Comparison of ENCODE assay signal across 11 cellular contexts in the genomic region with DNA sequence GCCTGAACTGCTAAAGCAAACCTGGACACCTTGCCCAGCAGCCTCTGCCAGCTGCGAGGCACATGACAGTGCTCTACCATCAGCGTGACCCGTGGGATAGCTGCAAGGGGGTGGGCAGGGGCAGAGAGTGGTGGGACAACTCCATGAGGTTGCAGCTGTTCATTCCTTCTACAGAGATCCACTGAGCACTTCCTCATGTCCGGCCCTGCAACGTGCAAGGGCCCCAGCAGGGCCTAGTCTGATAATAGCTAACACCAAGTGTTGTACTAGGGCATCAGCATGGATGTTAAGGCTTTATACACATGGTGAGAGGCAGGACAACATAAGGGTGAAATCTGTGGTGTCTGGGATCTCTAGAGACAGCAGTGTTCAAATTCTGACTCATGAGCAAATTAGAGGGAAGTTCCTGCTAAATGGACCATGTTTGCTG. TPM values are rescaled to one million over a fixed set of nuclear protein-coding genes. Genes with fewer than 3 reads are reported as not detected.
DNase-seq lines count a peak whose midpoint lies in the region; ATAC-seq and TF ChIP-seq lines count a peak whose summit lies in the region.
"Had no signal": no experiment of that assay in that cellular context is flagged by ENCODE, and none has a peak within 500 bp of the region (broad histone marks: within the 10 kb centered on the region; RNA-seq: fewer than 3 reads in every experiment).

No MANE protein-coding gene starts in this region.

- peak; percentile 4 for DNase-seq in Ammon's horn (ENCODE audit: low spot score)
- peak; percentile 28 for DNase-seq in NCI-H446 treated with DMSO at 0.1 percent for 48 hours (lab: John Stamatoyannopoulos, UW)
- DNase-seq in right cardiac atrium = peak in 1 of 3 donors; percentile 55
- DNase-seq in T-cell = no peak
- DNase-seq in activated CD8-positive, alpha-beta memory T cell treated with anti-CD3 and anti-CD28 coated beads for 24 hours = no peak
- no peak for DNase-seq in WTC11 (ENCODE audit: low spot score)
- DNase-seq: AML-193, dorsolateral prefrontal cortex, psoas muscle had no signal

- H3K27me3 ChIP-seq in right cardiac atrium (ENCODE audit: control insufficient read depth, insufficient read depth) = no peaks in the 10 kb centered on the region
- H3K27me3 ChIP-seq: dorsolateral prefrontal cortex had no signal

- H3K27ac Mint-ChIP-seq in T-cell (no peak overlapping the region), WTC11 (no peak overlapping the region)

- TF ChIP-seq CTCF in WTC11 (IDR thresholded peaks at IDR 0.05) = no peak

- POLR2A ChIA-PET in T-cell (lab: Charles Lee) = no interaction called here
- POLR2A ChIA-PET in WTC11 (lab: Charles Lee) = no interaction called here

- H3K27me3 Mint-ChIP-seq in T-cell = no peaks in the 10 kb centered on the region
- no peaks in the 10 kb centered on the region for H3K27me3 Mint-ChIP-seq in WTC11 (ENCODE audit: low read depth)

- intact Hi-C loops in right cardiac atrium (cut with DNase I) = no loop called here

- CTCF ChIA-PET in T-cell (lab: Charles Lee) = interaction anchor here (0.7 to 1.3 kb wide), 2 partner anchors 10 to 188 kb away, joined by 3 read pairs; no protein-coding TSS in a partner anchor
- CTCF ChIA-PET in WTC11 (lab: Charles Lee) = interaction anchor here (1.2 to 2.8 kb wide), 2 partner anchors 100 to 188 kb away, joined by 3 to 9 read pairs; no protein-coding TSS in a partner anchor

- no peaks in the 10 kb centered on the region for H3K9me3 ChIP-seq in right cardiac atrium (ENCODE audit: control insufficient read depth, low read length)
- H3K9me3 ChIP-seq: psoas muscle had no signal

- peak overlapping the region; percentile 9 for H3K27ac ChIP-seq in right cardiac atrium (ENCODE audit: low read length)
- H3K27ac ChIP-seq: psoas muscle had no signal

- H3K9me3 Mint-ChIP-seq in T-cell (no peaks in the 10 kb centered on the region), WTC11 (no peaks in the 10 kb centered on the region)

- H3K4me1 Mint-ChIP-seq in T-cell (peaks cover 39 to 46% (median 44%) of the 10 kb centered on the region in 3 donors), WTC11 (peaks cover 15% of the 10 kb centered on the region)

- H3K4me3 Mint-ChIP-seq in T-cell = no peak overlapping the region
- H3K4me3 Mint-ChIP-seq in WTC11 = no peak overlapping the region

- 33% methylated on average over 5 of the region's 5 CpGs for WGBS in right cardiac atrium

- H3K36me3 Mint-ChIP-seq in T-cell (peaks cover 13% of the 10 kb centered on the region), WTC11 (no peaks in the 10 kb centered on the region)

- peaks cover 23% of the 10 kb centered on the region for H3K4me1 ChIP-seq in right cardiac atrium (ENCODE audit: control insufficient read depth, insufficient read depth, low read length)

- ATAC-seq in GM19463 (IDR thresholded peaks at IDR 0.05; ENCODE audit: unreplicated experiment) (peak; percentile 55), right cardiac atrium (peak in 1 of 2 donors; percentile 9), GM21576 (IDR thresholded peaks at IDR 0.05; ENCODE audit: unreplicated experiment) (no peak), T-cell (replicated peaks in 1 of 4) (no peak), WTC11 (no peak)

- H3K4me3 ChIP-seq in right cardiac atrium (ENCODE audit: low read length) = no peak overlapping the region
- H3K4me3 ChIP-seq: dorsolateral prefrontal cortex, psoas muscle had no signal

TF ChIP-seq in WTC11, 78 proteins besides CTCF, POLR2A, EP300 and RAD21 (continues in another document):
- TF ChIP-seq ZNF671 (CRISPR knock-in tag; IDR thresholded peaks at IDR 0.05) = no peak
- TF ChIP-seq, protein P1, sequence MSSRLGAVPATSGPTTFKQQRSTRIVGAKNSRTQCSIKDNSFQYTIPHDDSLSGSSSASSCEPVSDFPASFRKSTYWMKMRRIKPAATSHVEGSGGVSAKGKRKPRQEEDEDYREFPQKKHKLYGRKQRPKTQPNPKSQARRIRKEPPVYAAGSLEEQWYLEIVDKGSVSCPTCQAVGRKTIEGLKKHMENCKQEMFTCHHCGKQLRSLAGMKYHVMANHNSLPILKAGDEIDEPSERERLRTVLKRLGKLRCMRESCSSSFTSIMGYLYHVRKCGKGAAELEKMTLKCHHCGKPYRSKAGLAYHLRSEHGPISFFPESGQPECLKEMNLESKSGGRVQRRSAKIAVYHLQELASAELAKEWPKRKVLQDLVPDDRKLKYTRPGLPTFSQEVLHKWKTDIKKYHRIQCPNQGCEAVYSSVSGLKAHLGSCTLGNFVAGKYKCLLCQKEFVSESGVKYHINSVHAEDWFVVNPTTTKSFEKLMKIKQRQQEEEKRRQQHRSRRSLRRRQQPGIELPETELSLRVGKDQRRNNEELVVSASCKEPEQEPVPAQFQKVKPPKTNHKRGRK (CRISPR knock-in tag; IDR thresholded peaks at IDR 0.05; ENCODE audit: borderline replicate concordance) = no peak
- TF ChIP-seq SP1 (CRISPR knock-in tag; conservative IDR thresholded peaks at IDR 0.05) = no peak
- TF ChIP-seq ARID4B (CRISPR knock-in tag; IDR thresholded peaks at IDR 0.05; ENCODE audit: borderline replicate concordance) = no peak
- TF ChIP-seq ZNF138 (CRISPR knock-in tag; conservative IDR thresholded peaks at IDR 0.05) = no peak
- TF ChIP-seq ETV6 (CRISPR knock-in tag; IDR thresholded peaks at IDR 0.05) = no peak
- no peak for TF ChIP-seq NR2C2 (CRISPR knock-in tag; IDR thresholded peaks at IDR 0.05)
- TF ChIP-seq PRRX2 (CRISPR knock-in tag; IDR thresholded peaks at IDR 0.05) = no peak
- TF ChIP-seq, protein P2, sequence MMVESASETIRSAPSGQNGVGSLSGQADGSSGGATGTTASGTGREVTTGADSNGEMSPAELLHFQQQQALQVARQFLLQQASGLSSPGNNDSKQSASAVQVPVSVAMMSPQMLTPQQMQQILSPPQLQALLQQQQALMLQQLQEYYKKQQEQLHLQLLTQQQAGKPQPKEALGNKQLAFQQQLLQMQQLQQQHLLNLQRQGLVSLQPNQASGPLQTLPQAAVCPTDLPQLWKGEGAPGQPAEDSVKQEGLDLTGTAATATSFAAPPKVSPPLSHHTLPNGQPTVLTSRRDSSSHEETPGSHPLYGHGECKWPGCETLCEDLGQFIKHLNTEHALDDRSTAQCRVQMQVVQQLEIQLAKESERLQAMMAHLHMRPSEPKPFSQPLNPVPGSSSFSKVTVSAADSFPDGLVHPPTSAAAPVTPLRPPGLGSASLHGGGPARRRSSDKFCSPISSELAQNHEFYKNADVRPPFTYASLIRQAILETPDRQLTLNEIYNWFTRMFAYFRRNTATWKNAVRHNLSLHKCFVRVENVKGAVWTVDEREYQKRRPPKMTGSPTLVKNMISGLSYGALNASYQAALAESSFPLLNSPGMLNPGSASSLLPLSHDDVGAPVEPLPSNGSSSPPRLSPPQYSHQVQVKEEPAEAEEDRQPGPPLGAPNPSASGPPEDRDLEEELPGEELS (CRISPR knock-in tag; IDR thresholded peaks at IDR 0.05) = no peak
- TF ChIP-seq ZNF396 (CRISPR knock-in tag; IDR thresholded peaks at IDR 0.05; ENCODE audit: borderline replicate concordance) = no peak
- no peak for TF ChIP-seq TCF7 (CRISPR knock-in tag; IDR thresholded peaks at IDR 0.05; ENCODE audit: low read depth)
- TF ChIP-seq ZNF423 (CRISPR knock-in tag; IDR thresholded peaks at IDR 0.05) = no peak
- TF ChIP-seq FOXP1 (CRISPR knock-in tag; IDR thresholded peaks at IDR 0.05; ENCODE audit: borderline replicate concordance) = no peak
- TF ChIP-seq SMAD4 (CRISPR knock-in tag; IDR thresholded peaks at IDR 0.05) = no peak
- TF ChIP-seq, protein P3, sequence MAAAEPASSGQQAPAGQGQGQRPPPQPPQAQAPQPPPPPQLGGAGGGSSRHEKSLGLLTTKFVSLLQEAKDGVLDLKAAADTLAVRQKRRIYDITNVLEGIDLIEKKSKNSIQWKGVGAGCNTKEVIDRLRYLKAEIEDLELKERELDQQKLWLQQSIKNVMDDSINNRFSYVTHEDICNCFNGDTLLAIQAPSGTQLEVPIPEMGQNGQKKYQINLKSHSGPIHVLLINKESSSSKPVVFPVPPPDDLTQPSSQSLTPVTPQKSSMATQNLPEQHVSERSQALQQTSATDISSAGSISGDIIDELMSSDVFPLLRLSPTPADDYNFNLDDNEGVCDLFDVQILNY (CRISPR knock-in tag; IDR thresholded peaks at IDR 0.05) = no peak
- no peak for TF ChIP-seq NFYB (CRISPR knock-in tag; conservative IDR thresholded peaks at IDR 0.05; ENCODE audit: low read depth)
- TF ChIP-seq CREM (CRISPR knock-in tag; IDR thresholded peaks at IDR 0.05) = no peak

RNA-seq across cellular contexts. Expression of gene NOD1, which starts 14.3 kb away (rescaled TPM):
- total RNA-seq in right cardiac atrium (10 to 100 TPM; 11.5 to 15.5 (median 12.2) TPM), T-cell (10 to 100 TPM; 15.6 to 24.6 (median 19.4) TPM), WTC11 (2021) (6.0 to 6.4 TPM (median 6.3 TPM) in 3 replicates)
- polyA plus RNA-seq in right cardiac atrium = 8.6 TPM

RNA-seq across cellular contexts. Expression of gene GGCT, which starts 40.4 kb away (rescaled TPM):
- 10 to 100 TPM; 21.2 to 25.1 (median 22.2) TPM for total RNA-seq in right cardiac atrium
- polyA plus RNA-seq in right cardiac atrium = 41.0 TPM
- 10 to 100 TPM in 4 of 5 donors, 1 to 10 TPM in 1; 7.4 to 14.1 (median 12.5) TPM for total RNA-seq in T-cell
- 95.4 to 106 TPM (median 101 TPM) in 3 replicates for total RNA-seq in WTC11 (2021)

Comparison
In these comparisons a context has a peak if more than half of its experiments do, and no peak if none do; other contexts are left out.
1. DNase-seq: peak in Ammon's horn (single experiment) and NCI-H446 treated with DMSO at 0.1 percent for 48 hours (single experiment); none in T-cell (0 of 34), activated CD8-positive, alpha-beta memory T cell treated with anti-CD3 and anti-CD28 coated beads for 24 hours (single experiment) and WTC11 (single experiment).